ENCODE assay signal across 8 cellular contexts in the genomic region with DNA sequence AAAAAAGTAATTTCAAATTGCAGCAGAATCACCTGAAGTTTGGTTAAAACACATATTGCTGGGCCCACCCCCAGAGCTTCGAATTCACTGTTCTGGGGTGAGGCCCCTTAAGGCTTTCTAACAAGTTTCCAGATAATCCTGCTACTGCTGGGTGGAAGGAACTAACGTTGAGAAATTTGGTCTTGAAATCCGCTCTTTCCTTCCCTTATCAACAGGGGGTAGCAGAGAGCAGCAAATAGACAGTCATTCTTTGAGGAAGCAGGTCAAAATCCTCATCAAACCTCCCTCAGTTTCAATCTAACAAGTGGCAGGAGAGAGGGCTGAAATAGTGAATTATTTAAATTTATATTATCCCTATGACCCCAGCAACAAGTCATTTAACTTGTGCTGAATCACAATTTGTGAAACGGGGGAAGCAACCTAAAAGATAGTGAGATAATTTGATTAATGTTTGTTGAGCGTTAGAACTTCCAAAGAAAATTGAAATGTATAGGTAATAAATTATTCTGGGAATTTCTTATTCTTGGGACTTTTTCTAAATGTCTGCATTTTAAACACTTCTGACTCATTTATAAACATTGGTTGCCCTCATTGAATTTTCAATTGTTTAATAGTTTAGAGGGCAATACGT. TPM values are rescaled to one million over a fixed set of nuclear protein-coding genes. Genes with fewer than 3 reads are reported as not detected.
DNase-seq lines count a peak whose midpoint lies in the region; ATAC-seq and TF ChIP-seq lines count a peak whose summit lies in the region.

No MANE protein-coding gene starts in this region.

- peak; percentile 85 for TF ChIP-seq CTCF in astrocyte of the cerebellum (IDR thresholded peaks at IDR 0.05; ENCODE audit: low read depth, low read length, missing control alignments)

- intact Hi-C loops in Right ventricle myocardium superior (cut with DNase I) = no loop called here
- intact Hi-C loops in cardiac septum (cut with DNase I) = loop anchor here (5.0 to 10.0 kb wide), 2 partner anchors 185 to 267 kb away; no protein-coding TSS in a partner anchor

- peak; percentile 66 for ATAC-seq in Right ventricle myocardium superior (ENCODE audit: poor library complexity)
- ATAC-seq in GM19351 (IDR thresholded peaks at IDR 0.05; ENCODE audit: unreplicated experiment) = no peak

- H3K4me3 ChIP-seq in astrocyte of the cerebellum (ENCODE audit: low read depth, low read length) = no peak overlapping the region

- DNase-seq in Right ventricle myocardium superior (no peak), cardiac septum (ENCODE audit: low spot score) (no peak), HT-29 (ENCODE audit: low spot score) (peak; percentile 91), NCI-H82 treated with DMSO at 0.1 percent for 48 hours (lab: John Stamatoyannopoulos, UW; ENCODE audit: unreplicated experiment) (peak; percentile 28), astrocyte of the cerebellum (ENCODE audit: low read depth) (peak; percentile 59), iPS-NIHi7 (ENCODE audit: extremely low spot score) (peak; percentile 74)
- DNase-seq in stimulated activated naive CD4-positive, alpha-beta T cell treated with Interleukin-2 at 50 U/mL for 16 hours (lab: John Stamatoyannopoulos, UW) = peak; percentile 3

- in situ Hi-C loops in astrocyte of the cerebellum (cut with HindIII; ENCODE audit: low sequenced_read_pairs) = no loop called here

RNA-seq across cellular contexts. Expression of a gene that starts 21.7 kb away (rescaled TPM):
- 112 TPM for total RNA-seq in Right ventricle myocardium superior
- 83.8 TPM for total RNA-seq in cardiac septum
- total RNA-seq in HT-29 (2014; rRNA removed; shearing (Covaris generic)) = 236 TPM in 2 replicates

RNA-seq across cellular contexts. Expression of a gene that starts 30.9 kb away (rescaled TPM):
- total RNA-seq in Right ventricle myocardium superior (248 TPM), cardiac septum (239 TPM)
- total RNA-seq in HT-29 (2014; rRNA removed; shearing (Covaris generic)) = 0.18 and 0.74 TPM in 2 replicates

Comparison
In these comparisons a context has a peak if more than half of its experiments do, and no peak if none do; other contexts are left out.
1. DNase-seq: peak in HT-29 (single experiment), NCI-H82 treated with DMSO at 0.1 percent for 48 hours (single experiment), astrocyte of the cerebellum (single experiment), iPS-NIHi7 (single experiment) and stimulated activated naive CD4-positive, alpha-beta T cell treated with Interleukin-2 at 50 U/mL for 16 hours (single experiment); none in Right ventricle myocardium superior (single experiment) and cardiac septum (single experiment).
2. RNA of a gene that starts 30.9 kb away (total RNA-seq): 248 TPM in Right ventricle myocardium superior (single experiment) and 239 TPM in cardiac septum (single experiment); 0.18 to 0.74 TPM in HT-29; every median in the first group is over 100 times any median in the second.